Comparison of ENCODE assay signal across 1 cellular context in genomic region chr17:79927136-79927661, GRCh38.
TF ChIP-seq lines count a peak whose summit lies in the region.

No MANE protein-coding gene starts in this region.

TF ChIP-seq in HepG2, 621 proteins besides CTCF, POLR2A, EP300 and RAD21 (continued from another document):
- TF ChIP-seq BRF2 (CRISPR knock-in tag; IDR thresholded peaks at IDR 0.05), result no peak
